Comparison of ENCODE assay signal across 19 cellular contexts in the genomic region with DNA sequence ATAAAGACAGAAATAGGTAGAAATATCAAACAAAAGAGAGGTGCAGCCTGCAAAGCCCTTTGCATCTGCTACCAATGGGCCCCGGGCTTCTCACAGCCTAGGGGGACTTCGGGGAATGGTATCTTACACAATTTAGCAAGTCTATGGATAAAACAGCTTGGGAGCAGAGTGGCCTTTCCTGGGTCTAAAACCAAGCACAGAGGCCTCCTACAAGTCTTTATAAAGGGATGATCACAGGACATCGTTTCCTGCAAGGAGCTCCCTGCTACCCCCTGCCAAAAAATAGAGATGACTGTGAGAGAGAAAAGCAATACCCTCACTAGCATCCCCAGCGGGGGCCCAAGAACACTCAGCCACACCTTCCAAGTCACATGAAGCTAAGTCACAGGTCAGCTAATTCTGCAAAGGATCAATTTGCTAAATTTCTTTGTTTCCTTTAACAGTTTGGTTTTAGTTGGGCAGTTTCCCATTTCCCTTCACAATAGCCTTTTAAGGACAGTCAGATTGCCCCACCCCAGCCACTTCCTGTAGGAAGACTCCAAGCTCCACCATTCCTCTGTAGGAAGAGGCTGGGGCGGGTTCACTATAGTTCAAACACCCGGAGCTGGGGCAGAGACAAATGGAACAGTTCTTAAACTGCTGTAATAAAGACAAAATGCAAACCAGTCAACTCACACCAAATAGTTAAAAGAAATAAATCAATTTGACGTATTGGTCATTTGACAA.
DNase-seq lines count a peak whose midpoint lies in the region; ATAC-seq and TF ChIP-seq lines count a peak whose summit lies in the region.
"Had no signal": no experiment of that assay in that cellular context is flagged by ENCODE, and none has a peak within 500 bp of the region (broad histone marks: within the 10 kb centered on the region; RNA-seq: fewer than 3 reads in every experiment).

No MANE protein-coding gene starts in this region.

- H2BK5ac ChIP-seq in neuronal stem cell (ENCODE audit: low read length): no peak overlapping the region

- H3K27me3 Mint-ChIP-seq in activated naive CD8-positive, alpha-beta T cell treated with anti-CD3 and anti-CD28 coated beads for 36 hours: peaks cover 33% of the 10 kb centered on the region
- H3K27me3 Mint-ChIP-seq in activated CD4-positive, alpha-beta T cell treated with anti-CD3 and anti-CD28 coated beads for 36 hours: peaks cover 18% of the 10 kb centered on the region

- H3K27ac Mint-ChIP-seq in activated naive CD8-positive, alpha-beta T cell treated with anti-CD3 and anti-CD28 coated beads for 36 hours: no peak overlapping the region
- H3K27ac Mint-ChIP-seq in activated CD4-positive, alpha-beta T cell treated with anti-CD3 and anti-CD28 coated beads for 36 hours: no peak overlapping the region
- H3K27ac Mint-ChIP-seq: CD4-positive, alpha-beta T cell had no signal

- CTCF ChIA-PET in activated CD4-positive, alpha-beta T cell treated with anti-CD3 and anti-CD28 coated beads for 36 hours (lab: Charles Lee): interaction anchor here (1.5 to 3.2 kb wide), 6 partner anchors 20 to 153 kb away, joined by 4 to 20 read pairs (median 14); no protein-coding TSS in a partner anchor

- no peak overlapping the region for H4K91ac ChIP-seq in neuronal stem cell (ENCODE audit: low read depth, low read length, poor library complexity)

- no peak overlapping the region for H2BK15ac ChIP-seq in neuronal stem cell (ENCODE audit: low read length)

- H3K4me2 ChIP-seq in neuronal stem cell (ENCODE audit: insufficient read depth, low read length, poor library complexity, severe bottlenecking): no peak overlapping the region
- H3K4me2 ChIP-seq: A549, KMS-11 had no signal

- no peak overlapping the region for H4K8ac ChIP-seq in neuronal stem cell (ENCODE audit: low read depth, low read length)

- H3K4me1 Mint-ChIP-seq in activated naive CD8-positive, alpha-beta T cell treated with anti-CD3 and anti-CD28 coated beads for 36 hours: no peaks in the 10 kb centered on the region
- no peaks in the 10 kb centered on the region for H3K4me1 Mint-ChIP-seq in activated CD4-positive, alpha-beta T cell treated with anti-CD3 and anti-CD28 coated beads for 36 hours

- H3K9me3 ChIP-seq in HUES48 (ENCODE audit: control insufficient read depth, insufficient read depth, low read length) (no peaks in the 10 kb centered on the region), WERI-Rb-1 (ENCODE audit: severe bottlenecking) (no peaks in the 10 kb centered on the region), neuronal stem cell (replicated peaks in 1 of 2; ENCODE audit: control insufficient read depth in 2 of 2, insufficient read depth in 1 of 2, low read depth in 1 of 2, low read length in 2 of 2) (no peaks in the 10 kb centered on the region)
- H3K9me3 ChIP-seq: A549 had no signal

- no peak overlapping the region for H2AK5ac ChIP-seq in neuronal stem cell (ENCODE audit: low read depth, low read length)

- ATAC-seq in GM21786 (IDR thresholded peaks at IDR 0.05; ENCODE audit: unreplicated experiment): no peak
- ATAC-seq in activated CD4-positive, alpha-beta T cell treated with anti-CD3 and anti-CD28 coated beads for 36 hours: no peak
- ATAC-seq: A549, GM12878 had no signal

- no peaks in the 10 kb centered on the region for H3K79me1 ChIP-seq in neuronal stem cell (ENCODE audit: low read depth, low read length)

- no peak overlapping the region for H3K4me3 ChIP-seq in HUES48 (ENCODE audit: low read depth, low read length)
- no peak overlapping the region for H3K4me3 ChIP-seq in WERI-Rb-1 (ENCODE audit: low read depth, low read length)
- H3K4me3 ChIP-seq in neuronal stem cell (ENCODE audit: low read length in 2 of 2): no peak overlapping the region
- H3K4me3 ChIP-seq: A549, GM12878, GM23248 had no signal

- H3K4ac ChIP-seq in neuronal stem cell (ENCODE audit: low read length): no peak overlapping the region

- H2BK120ac ChIP-seq in neuronal stem cell (ENCODE audit: low read depth, low read length): no peak overlapping the region

- no peak overlapping the region for H3K4me3 Mint-ChIP-seq in activated naive CD8-positive, alpha-beta T cell treated with anti-CD3 and anti-CD28 coated beads for 36 hours
- H3K4me3 Mint-ChIP-seq in activated CD4-positive, alpha-beta T cell treated with anti-CD3 and anti-CD28 coated beads for 36 hours: no peak overlapping the region
- H3K4me3 Mint-ChIP-seq: CD4-positive, alpha-beta T cell had no signal

- H3K4me1 ChIP-seq in HUES48 (ENCODE audit: control insufficient read depth, insufficient read depth, low read length) (peaks cover 28% of the 10 kb centered on the region), neuronal stem cell (ENCODE audit: control insufficient read depth in 2 of 2, insufficient read depth in 1 of 2, low read depth in 1 of 2, low read length in 2 of 2) (peaks cover 0 to 2% of the 10 kb centered on the region in 2 donors)
- H3K4me1 ChIP-seq: A549 had no signal

- no peak for TF ChIP-seq CTCF in WERI-Rb-1 (IDR thresholded peaks at IDR 0.05; ENCODE audit: low read depth, low read length)

- DNase-seq in WERI-Rb-1 (no peak), foreskin melanocyte (peak; percentile 8), neuronal stem cell (ENCODE audit: low spot score) (no peak)
- no peak for DNase-seq in activated naive CD8-positive, alpha-beta T cell treated with anti-CD3 and anti-CD28 coated beads for 36 hours
- no peak for DNase-seq in activated CD4-positive, alpha-beta T cell treated with anti-CD3 and anti-CD28 coated beads for 36 hours
- DNase-seq: AML-193; Calu3; CD4-positive, alpha-beta T cell; DMS53; DND-41; EL; GM23248; H7 had no signal

- intact Hi-C loops in activated CD4-positive, alpha-beta T cell treated with anti-CD3 and anti-CD28 coated beads for 36 hours (cut with DNase I, micrococcal nuclease): no loop called here

- H3K36me3 ChIP-seq in HUES48 (ENCODE audit: control insufficient read depth, insufficient read depth, low read length) (no peaks in the 10 kb centered on the region), WERI-Rb-1 (no peaks in the 10 kb centered on the region), neuronal stem cell (replicated peaks in 1 of 2; ENCODE audit: control insufficient read depth in 2 of 2, insufficient read depth in 2 of 2, low read length in 2 of 2) (no peaks in the 10 kb centered on the region)

- H3K27ac ChIP-seq in HUES48 (ENCODE audit: low read depth, low read length) (peak overlapping the region; percentile 25), WERI-Rb-1 (peak overlapping the region; percentile 64), neuronal stem cell (replicated peaks; ENCODE audit: low read length) (no peak overlapping the region)
- H3K27ac ChIP-seq: A549, C4-2B, GM23248, KMS-11 had no signal

- no peaks in the 10 kb centered on the region for H3K9me3 Mint-ChIP-seq in activated naive CD8-positive, alpha-beta T cell treated with anti-CD3 and anti-CD28 coated beads for 36 hours
- no peaks in the 10 kb centered on the region for H3K9me3 Mint-ChIP-seq in activated CD4-positive, alpha-beta T cell treated with anti-CD3 and anti-CD28 coated beads for 36 hours (ENCODE audit: low read depth)
- H3K9me3 Mint-ChIP-seq: CD4-positive, alpha-beta T cell had no signal

- POLR2A ChIA-PET in activated CD4-positive, alpha-beta T cell treated with anti-CD3 and anti-CD28 coated beads for 36 hours (lab: Charles Lee): no interaction called here

- no peak overlapping the region for H3K14ac ChIP-seq in neuronal stem cell (ENCODE audit: low read length)

- H3K27me3 ChIP-seq in HUES48 (ENCODE audit: control insufficient read depth, insufficient read depth, low read length) (no peaks in the 10 kb centered on the region), WERI-Rb-1 (ENCODE audit: insufficient read depth, low read depth, severe bottlenecking) (no peaks in the 10 kb centered on the region), neuronal stem cell (ENCODE audit: control insufficient read depth in 3 of 3, insufficient read depth in 3 of 3, low read depth in 1 of 3, low read length in 3 of 3) (peaks cover 0 to 32% (median 2%) of the 10 kb centered on the region in 3 experiments)

- no peak overlapping the region for H2BK12ac ChIP-seq in neuronal stem cell (ENCODE audit: low read length)

- H2AFZ ChIP-seq in neuronal stem cell (ENCODE audit: low read length): no peak overlapping the region
- H2AFZ ChIP-seq: GM23248 had no signal

- no peak overlapping the region for H3K18ac ChIP-seq in neuronal stem cell (ENCODE audit: low read length)

- no CpG with 5 or more reads among the region's 7 CpGs for WGBS in neuronal stem cell (ENCODE audit: extremely low coverage in 2 of 2, insufficient read length in 2 of 2, insufficient replicate concordance in 1 of 2), 2 donors

- H3K23ac ChIP-seq in neuronal stem cell (ENCODE audit: low read depth, low read length, poor library complexity): no peak overlapping the region

- H3K36me3 Mint-ChIP-seq in activated naive CD8-positive, alpha-beta T cell treated with anti-CD3 and anti-CD28 coated beads for 36 hours: no peaks in the 10 kb centered on the region
- no peaks in the 10 kb centered on the region for H3K36me3 Mint-ChIP-seq in activated CD4-positive, alpha-beta T cell treated with anti-CD3 and anti-CD28 coated beads for 36 hours (ENCODE audit: low read depth)

- H3K9ac ChIP-seq in HUES48 (ENCODE audit: low read depth, low read length) (no peak overlapping the region), neuronal stem cell (ENCODE audit: low read depth, low read length, poor library complexity) (no peak overlapping the region)
- H3K9ac ChIP-seq: GM23248, KMS-11 had no signal
